ENCODE assay signal across 1 cellular context in genomic region chr19:50639121-50640112, GRCh38.
A peak's percentile ranks its signal among the peaks of the same experiment; 100 is the strongest.
TF ChIP-seq lines count a peak whose summit lies in the region.

Gene SYT3, minus strand, starts transcription at chr19:50639881. Its CDS starts 2,470 bp downstream, at chr19:50637411.

TF ChIP-seq in K562, 482 proteins besides CTCF, POLR2A, EP300 and RAD21 (continued from another document and continues in another):
- TF ChIP-seq AFF1 (IDR thresholded peaks at IDR 0.05; ENCODE audit: low read depth in 1 of 2, partially characterized antibody in 2 of 2) (peak; percentile 81 to 99), POLR2G (IDR thresholded peaks at IDR 0.05; ENCODE audit: low read depth, low read length) (peak; percentile 59), FOXJ2 (tag; IDR thresholded peaks at IDR 0.05) (0 out of 2 replicates have a peak, but pooled peaks have one; percentile 58), ETS1 (conservative IDR thresholded peaks at IDR 0.05; ENCODE audit: control insufficient read depth, low read depth, low read length) (peak; percentile 95), HCFC1 (IDR thresholded peaks at IDR 0.05; ENCODE audit: low read depth, low read length) (peak; percentile 98), SIX5 (IDR thresholded peaks at IDR 0.05; ENCODE audit: borderline replicate concordance in 1 of 2, insufficient read depth in 1 of 2, low read depth in 1 of 2, low read length in 2 of 2) (peak; percentile 92 to 95), MNT (conservative IDR thresholded peaks at IDR 0.05) (peak in 1 of 2 experiments; percentile 37; a peak in 2 of 4 replicates), HDAC1 (IDR thresholded peaks at IDR 0.05) (peak in 1 of 2 experiments; percentile 44; a peak in 1 of 4 replicates), TAF1 (IDR thresholded peaks at IDR 0.05; ENCODE audit: control insufficient read depth, extremely low read depth, insufficient read depth, low read length, severe bottlenecking) (peak; percentile 30), ZFX (CRISPR knock-in tag; IDR thresholded peaks at IDR 0.05) (peak; percentile 75), L3MBTL2 (IDR thresholded peaks at IDR 0.05) (peak; percentile 24; the same call in 1 of the 2 replicates), ZNF175 (CRISPR knock-in tag; IDR thresholded peaks at IDR 0.05; ENCODE audit: low read depth) (peak; percentile 74; the same call in 1 of the 2 replicates), ZNF766 (CRISPR knock-in tag; conservative IDR thresholded peaks at IDR 0.05) (peak; percentile 92), FOXM1 (IDR thresholded peaks at IDR 0.05; ENCODE audit: low read depth) (0 out of 2 replicates have a peak, but pooled peaks have one; percentile 18), FOXM1 (CRISPR knock-in tag; IDR thresholded peaks at IDR 0.05; ENCODE audit: low read depth) (no peak), ELF2 (CRISPR knock-in tag; IDR thresholded peaks at IDR 0.05) (no peak), MYC (IDR thresholded peaks at IDR 0.05; ENCODE audit: low read depth, low read length) (0 out of 2 replicates have a peak, but pooled peaks have one; percentile 22), MYC (CRISPR knock-in tag; IDR thresholded peaks at IDR 0.05; ENCODE audit: borderline replicate concordance, low read depth) (no peak), MCM3 (IDR thresholded peaks at IDR 0.05) (no peak), ZNF23 (CRISPR knock-in tag; IDR thresholded peaks at IDR 0.05) (no peak), TAL1 (IDR thresholded peaks at IDR 0.05) (no peak), DACH1 (IDR thresholded peaks at IDR 0.05; ENCODE audit: partially characterized antibody) (no peak), HMGN3 (IDR thresholded peaks at IDR 0.05; ENCODE audit: borderline replicate concordance, extremely low read depth, insufficient read length, low read depth, low read length) (peak; percentile 25), ZNF143 (CRISPR knock-in tag; IDR thresholded peaks at IDR 0.05) (peak; percentile 97), ZNF197 (CRISPR knock-in tag; IDR thresholded peaks at IDR 0.05; ENCODE audit: low read depth) (peak; percentile 87; the same call in 1 of the 2 replicates), GABPB1 (CRISPR knock-in tag; IDR thresholded peaks at IDR 0.05) (0 out of 2 replicates have a peak, but pooled peaks have one; percentile 7), IRF2 (CRISPR knock-in tag; IDR thresholded peaks at IDR 0.05) (no peak), FIP1L1 (IDR thresholded peaks at IDR 0.05; ENCODE audit: low read depth, low read length, poor library complexity, severe bottlenecking) (peak; percentile 25), E2F6 (IDR thresholded peaks at IDR 0.05; ENCODE audit: borderline replicate concordance in 1 of 2, extremely low read depth in 1 of 2, insufficient read depth in 1 of 2, insufficient read length in 1 of 2, low read depth in 1 of 2, low read length in 1 of 2, poor library complexity in 1 of 2, severe bottlenecking in 1 of 2) (peak in 1 of 2 experiments; percentile 11), ZBTB40 (IDR thresholded peaks at IDR 0.05) (peak; percentile 55), ZBTB40 (CRISPR knock-in tag; IDR thresholded peaks at IDR 0.05) (no peak), RBM15 (IDR thresholded peaks at IDR 0.05; ENCODE audit: insufficient read depth, low read length) (no peak), ZNF232 (CRISPR knock-in tag; IDR thresholded peaks at IDR 0.05) (no peak), ZBTB7A (IDR thresholded peaks at IDR 0.05; ENCODE audit: borderline replicate concordance, control insufficient read depth, low read depth, low read length) (peak; percentile 73), TRIM24 (IDR thresholded peaks at IDR 0.05) (no peak), TBL1XR1 (IDR thresholded peaks at IDR 0.05; ENCODE audit: low read length in 2 of 2) (0 out of 4 replicates have a peak, but pooled peaks of 1 of the 2 experiments have one; percentile 22), POLR2AphosphoS5 (IDR thresholded peaks at IDR 0.05; ENCODE audit: control insufficient read depth, insufficient read depth, low read depth, low read length) (no peak), PHF8 (IDR thresholded peaks at IDR 0.05; ENCODE audit: borderline replicate concordance, low read length) (peak; percentile 58; the same call in 1 of the 2 replicates), TEAD1 (CRISPR knock-in tag; IDR thresholded peaks at IDR 0.05) (0 out of 4 replicates have a peak, but pooled peaks of 1 of the 2 experiments have one; percentile 24), ZFP36 (IDR thresholded peaks at IDR 0.05; ENCODE audit: low read depth, low read length, partially characterized antibody) (no peak), ZNF253 (CRISPR knock-in tag; conservative IDR thresholded peaks at IDR 0.05) (no peak)
- TF ChIP-seq, protein P1, sequence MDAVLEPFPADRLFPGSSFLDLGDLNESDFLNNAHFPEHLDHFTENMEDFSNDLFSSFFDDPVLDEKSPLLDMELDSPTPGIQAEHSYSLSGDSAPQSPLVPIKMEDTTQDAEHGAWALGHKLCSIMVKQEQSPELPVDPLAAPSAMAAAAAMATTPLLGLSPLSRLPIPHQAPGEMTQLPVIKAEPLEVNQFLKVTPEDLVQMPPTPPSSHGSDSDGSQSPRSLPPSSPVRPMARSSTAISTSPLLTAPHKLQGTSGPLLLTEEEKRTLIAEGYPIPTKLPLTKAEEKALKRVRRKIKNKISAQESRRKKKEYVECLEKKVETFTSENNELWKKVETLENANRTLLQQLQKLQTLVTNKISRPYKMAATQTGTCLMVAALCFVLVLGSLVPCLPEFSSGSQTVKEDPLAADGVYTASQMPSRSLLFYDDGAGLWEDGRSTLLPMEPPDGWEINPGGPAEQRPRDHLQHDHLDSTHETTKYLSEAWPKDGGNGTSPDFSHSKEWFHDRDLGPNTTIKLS (IDR thresholded peaks at IDR 0.05; ENCODE audit: borderline replicate concordance, low read depth): peak; percentile 64; the same call in 1 of the 2 replicates
- TF ChIP-seq, protein P2, sequence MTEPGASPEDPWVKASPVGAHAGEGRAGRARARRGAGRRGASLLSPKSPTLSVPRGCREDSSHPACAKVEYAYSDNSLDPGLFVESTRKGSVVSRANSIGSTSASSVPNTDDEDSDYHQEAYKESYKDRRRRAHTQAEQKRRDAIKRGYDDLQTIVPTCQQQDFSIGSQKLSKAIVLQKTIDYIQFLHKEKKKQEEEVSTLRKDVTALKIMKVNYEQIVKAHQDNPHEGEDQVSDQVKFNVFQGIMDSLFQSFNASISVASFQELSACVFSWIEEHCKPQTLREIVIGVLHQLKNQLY (CRISPR knock-in tag; conservative IDR thresholded peaks at IDR 0.05): no peak
